In the genomic region with DNA sequence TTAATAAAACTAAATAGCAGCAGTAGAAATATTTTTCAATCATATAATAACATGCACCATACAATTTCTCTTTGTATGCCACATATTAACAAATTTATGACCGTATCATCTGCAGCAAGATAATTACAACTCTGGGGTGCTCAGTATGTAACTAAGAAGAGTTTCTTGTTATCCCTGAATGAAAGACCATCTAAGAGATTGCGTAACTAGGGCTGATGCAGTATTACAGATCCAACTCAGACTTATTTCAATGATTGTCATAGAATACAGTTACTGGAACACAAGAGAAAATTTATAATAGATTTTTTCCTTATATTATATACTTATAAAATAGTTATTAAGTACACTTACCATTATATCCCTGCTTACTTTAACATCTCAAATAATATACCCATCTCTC, we compare ENCODE assay signal across 2 cellular contexts.
A peak's percentile ranks its signal among the peaks of the same experiment; 100 is the strongest.
TF ChIP-seq lines count a peak whose summit lies in the region.

No MANE protein-coding gene starts in this region.

TF ChIP-seq in IMR-90, 13 proteins besides CTCF, POLR2A, EP300 and RAD21:
- TF ChIP-seq CEBPB (IDR thresholded peaks at IDR 0.05; ENCODE audit: low read depth, low read length) = peak; percentile 76
- TF ChIP-seq MXI1 (IDR thresholded peaks at IDR 0.05; ENCODE audit: borderline replicate concordance, low read depth, low read length) = no peak

TF ChIP-seq in H1, 55 proteins besides CTCF, POLR2A, EP300 and RAD21:
- TF ChIP-seq CEBPB (IDR thresholded peaks at IDR 0.05; ENCODE audit: low read depth, low read length) (peak; percentile 80; the same call in 1 of the 2 replicates), SP1 (IDR thresholded peaks at IDR 0.05; ENCODE audit: low read depth, low read length) (no peak)
